Comparison of ENCODE assay signal across 17 cellular contexts in the genomic region with DNA sequence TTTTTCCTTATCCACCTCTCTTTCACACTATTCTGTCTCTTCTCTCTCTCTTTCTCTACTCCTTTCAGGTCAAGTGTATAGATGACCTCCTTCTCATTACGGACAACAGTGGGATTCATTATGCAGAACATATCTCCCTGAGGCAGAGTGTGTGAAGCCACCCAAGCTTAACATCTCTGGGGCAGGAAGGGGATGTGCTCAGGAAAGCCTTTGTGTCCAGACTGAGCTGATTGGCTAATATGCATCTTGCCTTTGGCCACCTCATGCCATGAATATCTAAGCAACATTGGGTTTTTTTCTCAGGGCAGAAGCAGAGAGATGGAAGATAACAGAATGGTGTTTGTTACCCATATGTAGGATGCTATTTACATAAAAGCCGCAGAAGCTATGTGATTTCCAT.
A peak's percentile ranks its signal among the peaks of the same experiment; 100 is the strongest.
DNase-seq lines count a peak whose midpoint lies in the region; ATAC-seq and TF ChIP-seq lines count a peak whose summit lies in the region.
"Had no signal": no experiment of that assay in that cellular context is flagged by ENCODE, and none has a peak within 500 bp of the region (broad histone marks: within the 10 kb centered on the region; RNA-seq: fewer than 3 reads in every experiment).

No MANE protein-coding gene starts in this region.

- H3K36me3 ChIP-seq in neuronal stem cell (replicated peaks in 1 of 2; ENCODE audit: control insufficient read depth in 2 of 2, insufficient read depth in 2 of 2, low read length in 2 of 2), result no peaks in the 10 kb centered on the region
- H3K36me3 ChIP-seq: BLaER1 treated with 17β-estradiol and CSF1 and Interleukin-3, amounts not matched to agents 10 nM and 100 nM had no signal

- no peak overlapping the region for H4K8ac ChIP-seq in neuronal stem cell (ENCODE audit: low read depth, low read length)

- no peak overlapping the region for H3K23ac ChIP-seq in neuronal stem cell (ENCODE audit: low read depth, low read length, poor library complexity)

- H3K4me3 ChIP-seq in neuronal stem cell (ENCODE audit: low read length in 2 of 2), result no peak overlapping the region
- H3K4me3 ChIP-seq: BLaER1 treated with 17β-estradiol and CSF1 and Interleukin-3, amounts not matched to agents 10 nM and 100 nM had no signal

- H3K27me3 ChIP-seq in neuronal stem cell (ENCODE audit: control insufficient read depth in 3 of 3, insufficient read depth in 3 of 3, low read depth in 1 of 3, low read length in 3 of 3), result no peaks in the 10 kb centered on the region
- H3K27me3 ChIP-seq: BLaER1 treated with 17β-estradiol and CSF1 and Interleukin-3, amounts not matched to agents 10 nM and 100 nM had no signal

- no peak overlapping the region for H4K91ac ChIP-seq in neuronal stem cell (ENCODE audit: low read depth, low read length, poor library complexity)

- no peak overlapping the region for H2BK15ac ChIP-seq in neuronal stem cell (ENCODE audit: low read length)

- H2AK5ac ChIP-seq in neuronal stem cell (ENCODE audit: low read depth, low read length), result no peak overlapping the region

- no peak overlapping the region for H2AFZ ChIP-seq in neuronal stem cell (ENCODE audit: low read length)

- H3K4me2 ChIP-seq in neuronal stem cell (ENCODE audit: insufficient read depth, low read length, poor library complexity, severe bottlenecking), result no peak overlapping the region
- H3K4me2 ChIP-seq: BLaER1 treated with 17β-estradiol and CSF1 and Interleukin-3, amounts not matched to agents 10 nM and 100 nM had no signal

- no peak overlapping the region for H3K9ac ChIP-seq in neuronal stem cell (ENCODE audit: low read depth, low read length, poor library complexity)
- H3K9ac ChIP-seq: BLaER1 treated with 17β-estradiol and CSF1 and Interleukin-3, amounts not matched to agents 10 nM and 100 nM had no signal

- H3K18ac ChIP-seq in neuronal stem cell (ENCODE audit: low read length), result no peak overlapping the region

- peaks cover 0 to 4% of the 10 kb centered on the region in 2 donors for H3K4me1 ChIP-seq in neuronal stem cell (ENCODE audit: control insufficient read depth in 2 of 2, insufficient read depth in 1 of 2, low read depth in 1 of 2, low read length in 2 of 2)
- H3K4me1 ChIP-seq: BLaER1 treated with 17β-estradiol and CSF1 and Interleukin-3, amounts not matched to agents 10 nM and 100 nM had no signal

- H3K27me3 Mint-ChIP-seq in neural crest cell (ENCODE audit: low read depth), result no peaks in the 10 kb centered on the region
- no peaks in the 10 kb centered on the region for H3K27me3 Mint-ChIP-seq in activated T-helper 17 cell treated with anti-CD3 and anti-CD28 coated beads, Interleukin-2, amount 50 U/mL, for 72 hours
- H3K27me3 Mint-ChIP-seq: B cell; CD4-positive, CD25-positive, alpha-beta regulatory T cell; CD8-positive, alpha-beta memory T cell had no signal

- peaks cover 19% of the 10 kb centered on the region for H3K4me1 Mint-ChIP-seq in neural crest cell
- H3K4me1 Mint-ChIP-seq in activated T-helper 17 cell treated with anti-CD3 and anti-CD28 coated beads, Interleukin-2, amount 50 U/mL, for 72 hours, result no peaks in the 10 kb centered on the region
- H3K4me1 Mint-ChIP-seq: B cell; CD4-positive, CD25-positive, alpha-beta regulatory T cell; CD8-positive, alpha-beta memory T cell had no signal

- H2BK12ac ChIP-seq in neuronal stem cell (ENCODE audit: low read length), result no peak overlapping the region

- H3K4ac ChIP-seq in neuronal stem cell (ENCODE audit: low read length), result no peak overlapping the region

- peak overlapping the region; percentile 21 for H3K4me3 Mint-ChIP-seq in neural crest cell
- no peak overlapping the region for H3K4me3 Mint-ChIP-seq in activated T-helper 17 cell treated with anti-CD3 and anti-CD28 coated beads, Interleukin-2, amount 50 U/mL, for 72 hours
- H3K4me3 Mint-ChIP-seq: B cell; CD4-positive, CD25-positive, alpha-beta regulatory T cell; CD8-positive, alpha-beta memory T cell; H9 had no signal

- H3K27ac Mint-ChIP-seq in neural crest cell (ENCODE audit: unreplicated experiment), result no peak overlapping the region
- H3K27ac Mint-ChIP-seq in activated T-helper 17 cell treated with anti-CD3 and anti-CD28 coated beads, Interleukin-2, amount 50 U/mL, for 72 hours, result no peak overlapping the region
- H3K27ac Mint-ChIP-seq: B cell; CD4-positive, CD25-positive, alpha-beta regulatory T cell; CD8-positive, alpha-beta memory T cell; H9 had no signal

- no peak overlapping the region for H3K14ac ChIP-seq in neuronal stem cell (ENCODE audit: low read length)

- H2BK5ac ChIP-seq in neuronal stem cell (ENCODE audit: low read length), result no peak overlapping the region

- DNase-seq in NCI-H526 (lab: John Stamatoyannopoulos, UW) (peak; percentile 81 to 86), foreskin melanocyte (peak; percentile 64), left kidney (ENCODE audit: low read depth, low spot score) (peak; percentile 39), neural crest cell (ENCODE audit: low read depth, low spot score) (peak; percentile 2), neuronal stem cell (ENCODE audit: low spot score) (no peak), NCI-H1436 (lab: John Stamatoyannopoulos, UW) (no peak), HUDEP-2 (lab: John Stamatoyannopoulos, UW; ENCODE audit: unreplicated experiment in 76 of 76) (no peak)
- DNase-seq: CD4-positive, CD25-positive, alpha-beta regulatory T cell; CD8-positive, alpha-beta memory T cell; COR-L47; DMS 273 treated with DMSO at 0.1 percent for 48 hours; DMS53; GDM1; H9 had no signal

- no peaks in the 10 kb centered on the region for H3K9me3 ChIP-seq in neuronal stem cell (replicated peaks in 1 of 2; ENCODE audit: control insufficient read depth in 2 of 2, insufficient read depth in 1 of 2, low read depth in 1 of 2, low read length in 2 of 2)
- H3K9me3 ChIP-seq: BLaER1 treated with 17β-estradiol and CSF1 and Interleukin-3, amounts not matched to agents 10 nM and 100 nM had no signal

- no peaks in the 10 kb centered on the region for H3K79me1 ChIP-seq in neuronal stem cell (ENCODE audit: low read depth, low read length)

- TF ChIP-seq CTCF in neural crest cell (conservative IDR thresholded peaks at IDR 0.05), result no peak

- peaks cover 10% of the 10 kb centered on the region for H3K9me3 Mint-ChIP-seq in neural crest cell
- peaks cover 5% of the 10 kb centered on the region for H3K9me3 Mint-ChIP-seq in activated T-helper 17 cell treated with anti-CD3 and anti-CD28 coated beads, Interleukin-2, amount 50 U/mL, for 72 hours
- H3K9me3 Mint-ChIP-seq: H9 had no signal

- WGBS in neuronal stem cell (ENCODE audit: extremely low coverage in 2 of 2, insufficient read length in 2 of 2, insufficient replicate concordance in 1 of 2), 2 donors, result no CpG with 5 or more reads among the region's 2 CpGs

- H2BK120ac ChIP-seq in neuronal stem cell (ENCODE audit: low read depth, low read length), result no peak overlapping the region

- no peaks in the 10 kb centered on the region for H3K36me3 Mint-ChIP-seq in neural crest cell (ENCODE audit: low read depth)
- H3K36me3 Mint-ChIP-seq in activated T-helper 17 cell treated with anti-CD3 and anti-CD28 coated beads, Interleukin-2, amount 50 U/mL, for 72 hours (ENCODE audit: low read depth), result no peaks in the 10 kb centered on the region
- H3K36me3 Mint-ChIP-seq: CD4-positive, CD25-positive, alpha-beta regulatory T cell; CD8-positive, alpha-beta memory T cell had no signal

- no peak for ATAC-seq in activated T-helper 17 cell treated with anti-CD3 and anti-CD28 coated beads, Interleukin-2, amount 50 U/mL, for 72 hours (replicated peaks)

- H3K27ac ChIP-seq in neuronal stem cell (replicated peaks; ENCODE audit: low read length), result no peak overlapping the region
- H3K27ac ChIP-seq: BLaER1 treated with 17β-estradiol and CSF1 and Interleukin-3, amounts not matched to agents 10 nM and 100 nM had no signal

Comparison
In these comparisons a context has a peak if more than half of its experiments do, and no peak if none do; other contexts are left out.
1. DNase-seq: peak in NCI-H526 (2 of 2), foreskin melanocyte (single experiment), left kidney (single experiment) and neural crest cell (single experiment); none in neuronal stem cell (single experiment), NCI-H1436 (single experiment) and HUDEP-2 (0 of 76).